Comparison of ENCODE assay signal across 8 cellular contexts in the genomic region with DNA sequence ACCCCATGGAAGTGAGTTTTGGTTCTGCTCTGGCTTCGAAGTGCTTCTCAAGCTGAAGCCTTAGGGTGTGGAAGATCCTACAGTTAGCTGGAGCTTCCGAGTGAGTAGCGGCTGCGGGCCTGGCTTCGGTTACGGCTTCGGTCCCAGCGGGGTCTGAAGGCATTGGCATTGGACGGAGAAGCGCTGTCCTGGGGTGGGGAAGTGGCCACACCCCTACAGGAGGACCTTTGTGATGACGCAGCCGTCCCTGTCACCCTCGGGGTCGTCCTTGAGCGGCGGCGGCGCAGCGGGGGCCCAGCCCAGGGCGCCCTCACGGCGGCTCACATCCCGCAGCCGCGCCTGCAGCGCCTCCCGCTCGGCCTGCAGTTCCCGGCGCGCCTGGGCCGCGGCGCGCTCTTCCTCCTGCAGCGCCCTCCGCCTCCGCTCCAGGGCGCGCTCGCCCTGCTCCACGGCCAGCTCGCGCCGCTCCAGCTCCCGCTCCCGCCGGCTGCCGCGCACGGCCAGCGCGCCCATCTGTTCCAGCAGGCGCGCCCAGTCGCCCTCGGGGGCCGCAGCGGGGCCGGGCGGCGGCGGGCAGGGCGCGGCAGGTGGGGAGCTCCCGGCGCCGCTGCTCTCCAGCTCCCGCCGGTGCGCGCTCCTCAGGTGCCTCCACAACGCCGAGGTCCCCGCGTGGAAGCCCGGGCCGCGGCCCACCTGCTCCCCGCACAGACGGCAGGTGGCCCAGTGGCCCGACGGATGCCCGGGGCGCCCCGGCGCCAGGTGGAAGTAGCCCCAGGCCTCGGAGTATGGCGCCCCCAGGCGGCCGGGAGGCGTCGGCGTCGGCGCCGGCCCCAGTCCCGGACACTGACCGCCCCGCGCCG. TPM values are rescaled to one million over a fixed set of nuclear protein-coding genes. Genes with fewer than 3 reads are reported as not detected.
DNase-seq lines count a peak whose midpoint lies in the region; ATAC-seq and TF ChIP-seq lines count a peak whose summit lies in the region.

No MANE protein-coding gene starts in this region.

- no peak overlapping the region for H3K27ac Mint-ChIP-seq in activated naive CD8-positive, alpha-beta T cell treated with anti-CD3 and anti-CD28 coated beads, Interleukin-2, amount 50 U/mL, for 24 hours

- DNase-seq in NCI-H1417 (lab: John Stamatoyannopoulos, UW) (peak in 2 of 3 experiments; percentile 83 to 86), NCI-H1417 treated with DMSO at 0.1 percent for 48 hours (lab: John Stamatoyannopoulos, UW) (no peak), RPMI8226 (peak; percentile 53), heart right ventricle (peak; percentile 67 to 80), pons (ENCODE audit: low spot score) (peak; percentile 51), aorta (peak; percentile 79 to 92)
- DNase-seq in activated naive CD8-positive, alpha-beta T cell treated with anti-CD3 and anti-CD28 coated beads, Interleukin-2, amount 50 U/mL, for 24 hours, result peak; percentile 77

- peak overlapping the region; percentile 61 for H3K4me3 Mint-ChIP-seq in activated naive CD8-positive, alpha-beta T cell treated with anti-CD3 and anti-CD28 coated beads, Interleukin-2, amount 50 U/mL, for 24 hours

- peaks cover 0 to 11% (median 0%) of the 10 kb centered on the region in 9 donors for H3K36me3 ChIP-seq in heart right ventricle
- H3K36me3 ChIP-seq in aorta (ENCODE audit: control insufficient read depth in 1 of 2, insufficient read depth in 2 of 2, low read length in 1 of 2), result peaks cover 0 to 1% of the 10 kb centered on the region in 2 donors

- H3K27ac ChIP-seq in heart right ventricle (peak overlapping the region in 9 of 10 donors; percentile 40 to 80 (median 62)), aorta (ENCODE audit: low read depth in 1 of 2, low read length in 2 of 2) (no peak overlapping the region)

- peak; percentile 48 to 83 (median 75) for TF ChIP-seq CTCF in heart right ventricle (IDR thresholded peaks at IDR 0.05)

- peaks cover 0 to 13% (median 7%) of the 10 kb centered on the region in 9 donors for H3K4me1 ChIP-seq in heart right ventricle
- H3K4me1 ChIP-seq in aorta (ENCODE audit: control insufficient read depth in 1 of 2, insufficient read depth in 2 of 2, low read length in 2 of 2), result no peaks in the 10 kb centered on the region

- intact Hi-C loops in heart right ventricle (cut with DNase I), result loop anchor here in 5 of 10 donors (5.0 to 10.0 kb wide), 2 partner anchors 210 to 418 kb away; partner anchors contain the start of gene WDR41 (in 1 of the 5)
- intact Hi-C loops in aorta (cut with DNase I), result loop anchor here in 1 of 2 donors (10.0 kb wide), 1 partner anchor 418 kb away; the partner anchor contains the start of gene WDR41

- H3K9me3 Mint-ChIP-seq in activated naive CD8-positive, alpha-beta T cell treated with anti-CD3 and anti-CD28 coated beads, Interleukin-2, amount 50 U/mL, for 24 hours, result no peaks in the 10 kb centered on the region

- H3K4me1 Mint-ChIP-seq in activated naive CD8-positive, alpha-beta T cell treated with anti-CD3 and anti-CD28 coated beads, Interleukin-2, amount 50 U/mL, for 24 hours, result peaks cover 12% of the 10 kb centered on the region

- H3K9me3 ChIP-seq in heart right ventricle (no peaks in the 10 kb centered on the region), aorta (ENCODE audit: control insufficient read depth, low read length) (no peaks in the 10 kb centered on the region)

- no peaks in the 10 kb centered on the region for H3K27me3 ChIP-seq in heart right ventricle
- H3K27me3 ChIP-seq in aorta (ENCODE audit: control insufficient read depth in 1 of 2, insufficient read depth in 2 of 2, low read length in 1 of 2), result peaks cover 0 to 2% of the 10 kb centered on the region in 2 donors

- peak; percentile 91 for ATAC-seq in HG03064 (IDR thresholded peaks at IDR 0.05; ENCODE audit: low read depth, unreplicated experiment)
- peak; percentile 77 for ATAC-seq in activated naive CD8-positive, alpha-beta T cell treated with anti-CD3 and anti-CD28 coated beads, Interleukin-2, amount 50 U/mL, for 24 hours
- peak; percentile 85 to 92 (median 89) for ATAC-seq in heart right ventricle
- peak; percentile 91 for ATAC-seq in aorta (ENCODE audit: low FRiP score)

- no peaks in the 10 kb centered on the region for H3K27me3 Mint-ChIP-seq in activated naive CD8-positive, alpha-beta T cell treated with anti-CD3 and anti-CD28 coated beads, Interleukin-2, amount 50 U/mL, for 24 hours

- peaks cover under 1% of the 10 kb centered on the region for H3K36me3 Mint-ChIP-seq in activated naive CD8-positive, alpha-beta T cell treated with anti-CD3 and anti-CD28 coated beads, Interleukin-2, amount 50 U/mL, for 24 hours (ENCODE audit: low read depth)

- WGBS in heart right ventricle, 2 donors, result 4 to 8% methylated on average over 97 to 102 of the region's 102 CpGs
- WGBS in aorta, 2 donors, result 33 to 36% methylated on average over 65 to 102 of the region's 102 CpGs

- H3K4me3 ChIP-seq in heart right ventricle (peak overlapping the region in 9 of 10 donors; percentile 40 to 60 (median 56)), aorta (ENCODE audit: low read length in 2 of 2) (peak overlapping the region in 1 of 2 donors; percentile 40)

RNA-seq across cellular contexts. Expression of gene ZBED3, which starts 9.9 kb away (rescaled TPM):
- total RNA-seq in heart right ventricle (1 to 10 TPM; 4.8 to 8.9 (median 6.5) TPM), aorta (10 to 100 TPM; 11.3 to 11.7 TPM)
- polyA plus RNA-seq in heart right ventricle (1 to 10 TPM; 2.6 to 3.5 TPM), aorta (1 to 10 TPM; 1.6 to 5.0 TPM)

RNA-seq across cellular contexts. Expression of gene AGGF1, which starts 47.0 kb away (rescaled TPM):
- total RNA-seq in heart right ventricle (10 to 100 TPM; 12.6 to 20.6 (median 16.2) TPM), aorta (10 to 100 TPM; 14.5 to 20.6 TPM)
- polyA plus RNA-seq in heart right ventricle (1 to 10 TPM; 7.3 to 8.1 TPM), aorta (10 to 100 TPM; 10.1 to 11.1 TPM)

Comparison
In these comparisons a context has a peak if more than half of its experiments do, and no peak if none do; other contexts are left out.
1. H3K27ac ChIP-seq: peak in heart right ventricle (9 of 10); none in aorta (0 of 2).
2. Peak in every context shown above with its lines, with median percentiles within 50 percentile points of each other: ATAC-seq.